1 cellular context compared by ENCODE assay signal in the genomic region with DNA sequence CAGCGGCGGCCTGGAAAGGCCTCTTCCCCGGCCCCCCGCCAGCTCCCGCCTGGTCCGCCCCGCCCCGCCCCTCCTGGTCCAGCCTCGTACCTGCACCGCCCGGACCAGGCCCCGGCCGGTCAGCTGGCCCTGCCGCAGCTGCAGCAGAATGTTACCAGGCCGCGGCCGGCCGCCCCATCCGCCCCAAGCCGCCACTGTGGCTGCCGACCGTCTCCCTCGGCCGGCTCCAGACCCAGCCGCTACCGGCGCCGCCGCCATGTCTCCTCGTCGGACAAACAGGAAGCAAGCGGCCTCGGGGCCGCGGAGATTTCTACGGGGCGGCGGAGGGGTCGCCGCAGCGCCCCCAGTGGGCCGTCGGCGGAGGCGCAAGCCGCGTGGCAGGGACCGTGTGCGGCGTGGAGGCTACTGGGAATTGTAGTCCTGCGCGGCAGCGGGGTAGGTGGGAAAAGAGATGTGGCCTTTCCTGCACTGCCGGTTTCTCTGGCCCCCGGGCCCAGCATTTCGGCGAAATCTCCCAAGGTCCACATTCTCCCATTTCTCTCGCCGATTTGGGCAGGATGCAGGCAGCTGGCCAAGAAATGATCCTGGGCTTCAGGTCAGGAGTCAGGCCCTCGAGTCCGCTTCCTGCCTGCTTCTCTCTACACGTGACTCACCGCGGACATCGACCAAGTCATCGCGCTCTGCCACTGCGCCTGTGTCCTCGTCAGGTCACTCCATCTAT.
A peak's percentile ranks its signal among the peaks of the same experiment; 100 is the strongest.
TF ChIP-seq lines count a peak whose summit lies in the region.

A gene with protein sequence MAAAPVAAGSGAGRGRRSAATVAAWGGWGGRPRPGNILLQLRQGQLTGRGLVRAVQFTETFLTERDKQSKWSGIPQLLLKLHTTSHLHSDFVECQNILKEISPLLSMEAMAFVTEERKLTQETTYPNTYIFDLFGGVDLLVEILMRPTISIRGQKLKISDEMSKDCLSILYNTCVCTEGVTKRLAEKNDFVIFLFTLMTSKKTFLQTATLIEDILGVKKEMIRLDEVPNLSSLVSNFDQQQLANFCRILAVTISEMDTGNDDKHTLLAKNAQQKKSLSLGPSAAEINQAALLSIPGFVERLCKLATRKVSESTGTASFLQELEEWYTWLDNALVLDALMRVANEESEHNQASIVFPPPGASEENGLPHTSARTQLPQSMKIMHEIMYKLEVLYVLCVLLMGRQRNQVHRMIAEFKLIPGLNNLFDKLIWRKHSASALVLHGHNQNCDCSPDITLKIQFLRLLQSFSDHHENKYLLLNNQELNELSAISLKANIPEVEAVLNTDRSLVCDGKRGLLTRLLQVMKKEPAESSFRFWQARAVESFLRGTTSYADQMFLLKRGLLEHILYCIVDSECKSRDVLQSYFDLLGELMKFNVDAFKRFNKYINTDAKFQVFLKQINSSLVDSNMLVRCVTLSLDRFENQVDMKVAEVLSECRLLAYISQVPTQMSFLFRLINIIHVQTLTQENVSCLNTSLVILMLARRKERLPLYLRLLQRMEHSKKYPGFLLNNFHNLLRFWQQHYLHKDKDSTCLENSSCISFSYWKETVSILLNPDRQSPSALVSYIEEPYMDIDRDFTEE (minus strand): TSS at position 284 of the 721 bp plus-strand sequence. CDS start 26 bp downstream, at position 258.

TF ChIP-seq in HepG2, 621 proteins besides CTCF, POLR2A, EP300 and RAD21 (continued from another document and continues in another):
- TF ChIP-seq, protein P1, sequence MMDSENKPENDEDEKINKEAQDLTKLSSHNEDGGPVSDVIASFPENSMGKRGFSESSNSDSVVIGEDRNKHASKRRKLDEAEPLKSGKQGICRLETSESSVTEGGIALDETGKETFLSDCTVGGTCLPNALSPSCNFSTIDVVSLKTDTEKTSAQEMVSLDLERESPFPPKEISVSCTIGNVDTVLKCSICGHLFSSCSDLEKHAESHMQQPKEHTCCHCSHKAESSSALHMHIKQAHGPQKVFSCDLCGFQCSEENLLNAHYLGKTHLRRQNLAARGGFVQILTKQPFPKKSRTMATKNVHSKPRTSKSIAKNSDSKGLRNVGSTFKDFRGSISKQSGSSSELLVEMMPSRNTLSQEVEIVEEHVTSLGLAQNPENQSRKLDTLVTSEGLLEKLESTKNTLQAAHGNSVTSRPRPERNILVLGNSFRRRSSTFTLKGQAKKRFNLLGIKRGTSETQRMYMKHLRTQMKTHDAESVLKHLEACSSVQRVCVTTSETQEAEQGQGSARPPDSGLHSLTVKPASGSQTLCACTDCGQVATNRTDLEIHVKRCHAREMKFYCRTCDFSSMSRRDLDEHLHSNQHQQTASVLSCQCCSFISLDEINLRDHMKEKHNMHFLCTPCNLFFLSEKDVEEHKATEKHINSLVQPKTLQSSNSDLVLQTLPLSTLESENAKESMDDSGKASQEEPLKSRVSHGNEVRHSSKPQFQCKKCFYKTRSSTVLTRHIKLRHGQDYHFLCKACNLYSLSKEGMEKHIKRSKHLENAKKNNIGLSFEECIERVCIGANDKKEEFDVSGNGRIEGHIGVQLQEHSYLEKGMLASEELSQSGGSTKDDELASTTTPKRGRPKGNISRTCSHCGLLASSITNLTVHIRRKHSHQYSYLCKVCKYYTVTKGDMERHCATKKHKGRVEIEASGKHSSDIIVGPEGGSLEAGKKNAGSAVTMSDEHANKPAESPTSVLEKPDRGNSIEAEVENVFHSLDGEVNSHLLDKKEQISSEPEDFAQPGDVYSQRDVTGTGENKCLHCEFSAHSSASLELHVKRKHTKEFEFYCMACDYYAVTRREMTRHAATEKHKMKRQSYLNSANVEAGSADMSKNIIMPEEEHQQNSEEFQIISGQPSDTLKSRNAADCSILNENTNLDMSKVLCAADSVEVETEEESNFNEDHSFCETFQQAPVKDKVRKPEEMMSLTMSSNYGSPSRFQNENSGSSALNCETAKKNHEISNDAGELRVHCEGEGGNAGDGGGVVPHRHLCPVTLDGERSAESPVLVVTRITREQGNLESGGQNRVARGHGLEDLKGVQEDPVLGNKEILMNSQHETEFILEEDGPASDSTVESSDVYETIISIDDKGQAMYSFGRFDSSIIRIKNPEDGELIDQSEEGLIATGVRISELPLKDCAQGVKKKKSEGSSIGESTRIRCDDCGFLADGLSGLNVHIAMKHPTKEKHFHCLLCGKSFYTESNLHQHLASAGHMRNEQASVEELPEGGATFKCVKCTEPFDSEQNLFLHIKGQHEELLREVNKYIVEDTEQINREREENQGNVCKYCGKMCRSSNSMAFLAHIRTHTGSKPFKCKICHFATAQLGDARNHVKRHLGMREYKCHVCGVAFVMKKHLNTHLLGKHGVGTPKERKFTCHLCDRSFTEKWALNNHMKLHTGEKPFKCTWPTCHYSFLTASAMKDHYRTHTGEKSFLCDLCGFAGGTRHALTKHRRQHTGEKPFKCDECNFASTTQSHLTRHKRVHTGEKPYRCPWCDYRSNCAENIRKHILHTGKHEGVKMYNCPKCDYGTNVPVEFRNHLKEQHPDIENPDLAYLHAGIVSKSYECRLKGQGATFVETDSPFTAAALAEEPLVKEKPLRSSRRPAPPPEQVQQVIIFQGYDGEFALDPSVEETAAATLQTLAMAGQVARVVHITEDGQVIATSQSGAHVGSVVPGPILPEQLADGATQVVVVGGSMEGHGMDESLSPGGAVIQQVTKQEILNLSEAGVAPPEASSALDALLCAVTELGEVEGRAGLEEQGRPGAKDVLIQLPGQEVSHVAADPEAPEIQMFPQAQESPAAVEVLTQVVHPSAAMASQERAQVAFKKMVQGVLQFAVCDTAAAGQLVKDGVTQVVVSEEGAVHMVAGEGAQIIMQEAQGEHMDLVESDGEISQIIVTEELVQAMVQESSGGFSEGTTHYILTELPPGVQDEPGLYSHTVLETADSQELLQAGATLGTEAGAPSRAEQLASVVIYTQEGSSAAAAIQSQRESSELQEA (CRISPR knock-in tag; IDR thresholded peaks at IDR 0.05; ENCODE audit: not compliant biosample characterization): no peak
- TF ChIP-seq ZSCAN5A (CRISPR knock-in tag; IDR thresholded peaks at IDR 0.05; ENCODE audit: borderline replicate concordance) (peak; percentile 98), HOXD1 (CRISPR knock-in tag; IDR thresholded peaks at IDR 0.05) (peak; percentile 95), ZNF629 (CRISPR knock-in tag; conservative IDR thresholded peaks at IDR 0.05) (peak; percentile 56; the same call in 1 of the 2 replicates), JUND (CRISPR knock-in tag; IDR thresholded peaks at IDR 0.05) (no peak), ZSCAN20 (CRISPR knock-in tag; IDR thresholded peaks at IDR 0.05; ENCODE audit: borderline replicate concordance) (peak; percentile 97), CCDC6 (CRISPR knock-in tag; IDR thresholded peaks at IDR 0.05) (peak; percentile 68; the same call in 1 of the 2 replicates), CHD4 (IDR thresholded peaks at IDR 0.05; ENCODE audit: borderline replicate concordance, low read length) (peak; percentile 38; the same call in 1 of the 2 replicates), PHB2 (IDR thresholded peaks at IDR 0.05; ENCODE audit: partially characterized antibody) (no peak), MXI1 (IDR thresholded peaks at IDR 0.05; ENCODE audit: borderline replicate concordance, low read depth, low read length) (peak; percentile 98; the same call in 2 of the 3 replicates), ZFP90 (CRISPR knock-in tag; IDR thresholded peaks at IDR 0.05; ENCODE audit: borderline replicate concordance) (peak; percentile 95), ZEB1 (IDR thresholded peaks at IDR 0.05; ENCODE audit: insufficient replicate concordance, low read depth) (peak; percentile 61), ZMYM2 (CRISPR knock-in tag; IDR thresholded peaks at IDR 0.05) (peak; percentile 73; the same call in 1 of the 2 replicates), SNRNP70 (IDR thresholded peaks at IDR 0.05; ENCODE audit: low read depth, low read length) (no peak), FIP1L1 (IDR thresholded peaks at IDR 0.05; ENCODE audit: borderline replicate concordance, insufficient read depth, low read depth, low read length) (peak; percentile 77; the same call in 1 of the 2 replicates), NFIB (CRISPR knock-in tag; IDR thresholded peaks at IDR 0.05; ENCODE audit: borderline replicate concordance) (no peak), ZNF709 (CRISPR knock-in tag; IDR thresholded peaks at IDR 0.05) (peak; percentile 96)
- TF ChIP-seq, protein P2, sequence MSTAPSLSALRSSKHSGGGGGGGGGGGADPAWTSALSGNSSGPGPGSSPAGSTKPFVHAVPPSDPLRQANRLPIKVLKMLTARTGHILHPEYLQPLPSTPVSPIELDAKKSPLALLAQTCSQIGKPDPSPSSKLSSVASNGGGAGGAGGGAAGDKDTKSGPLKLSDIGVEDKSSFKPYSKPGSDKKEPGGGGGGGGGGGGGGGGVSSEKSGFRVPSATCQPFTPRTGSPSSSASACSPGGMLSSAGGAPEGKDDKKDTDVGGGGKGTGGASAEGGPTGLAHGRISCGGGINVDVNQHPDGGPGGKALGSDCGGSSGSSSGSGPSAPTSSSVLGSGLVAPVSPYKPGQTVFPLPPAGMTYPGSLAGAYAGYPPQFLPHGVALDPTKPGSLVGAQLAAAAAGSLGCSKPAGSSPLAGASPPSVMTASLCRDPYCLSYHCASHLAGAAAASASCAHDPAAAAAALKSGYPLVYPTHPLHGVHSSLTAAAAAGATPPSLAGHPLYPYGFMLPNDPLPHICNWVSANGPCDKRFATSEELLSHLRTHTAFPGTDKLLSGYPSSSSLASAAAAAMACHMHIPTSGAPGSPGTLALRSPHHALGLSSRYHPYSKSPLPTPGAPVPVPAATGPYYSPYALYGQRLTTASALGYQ (CRISPR knock-in tag; IDR thresholded peaks at IDR 0.05): peak; percentile 90
- TF ChIP-seq, protein P3, sequence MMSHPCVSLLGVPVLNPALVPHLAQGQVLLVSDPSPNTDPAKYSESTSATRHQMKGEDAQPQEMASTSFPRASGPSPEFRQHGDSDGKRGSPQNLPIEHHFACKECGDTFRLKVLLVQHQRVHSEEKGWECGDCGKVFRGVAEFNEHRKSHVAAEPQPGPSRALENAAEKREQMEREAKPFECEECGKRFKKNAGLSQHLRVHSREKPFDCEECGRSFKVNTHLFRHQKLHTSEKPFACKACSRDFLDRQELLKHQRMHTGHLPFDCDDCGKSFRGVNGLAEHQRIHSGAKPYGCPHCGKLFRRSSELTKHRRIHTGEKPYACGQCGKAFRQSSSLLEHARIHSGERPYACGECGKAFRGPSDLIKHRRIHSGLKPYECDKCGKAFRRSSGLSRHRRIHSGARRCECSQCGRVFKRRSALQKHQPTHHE (CRISPR knock-in tag; IDR thresholded peaks at IDR 0.05; ENCODE audit: borderline replicate concordance): peak; percentile 99; the same call in 1 of the 2 replicates
- TF ChIP-seq, protein P4, sequence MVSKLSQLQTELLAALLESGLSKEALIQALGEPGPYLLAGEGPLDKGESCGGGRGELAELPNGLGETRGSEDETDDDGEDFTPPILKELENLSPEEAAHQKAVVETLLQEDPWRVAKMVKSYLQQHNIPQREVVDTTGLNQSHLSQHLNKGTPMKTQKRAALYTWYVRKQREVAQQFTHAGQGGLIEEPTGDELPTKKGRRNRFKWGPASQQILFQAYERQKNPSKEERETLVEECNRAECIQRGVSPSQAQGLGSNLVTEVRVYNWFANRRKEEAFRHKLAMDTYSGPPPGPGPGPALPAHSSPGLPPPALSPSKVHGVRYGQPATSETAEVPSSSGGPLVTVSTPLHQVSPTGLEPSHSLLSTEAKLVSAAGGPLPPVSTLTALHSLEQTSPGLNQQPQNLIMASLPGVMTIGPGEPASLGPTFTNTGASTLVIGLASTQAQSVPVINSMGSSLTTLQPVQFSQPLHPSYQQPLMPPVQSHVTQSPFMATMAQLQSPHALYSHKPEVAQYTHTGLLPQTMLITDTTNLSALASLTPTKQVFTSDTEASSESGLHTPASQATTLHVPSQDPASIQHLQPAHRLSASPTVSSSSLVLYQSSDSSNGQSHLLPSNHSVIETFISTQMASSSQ (IDR thresholded peaks at IDR 0.05; ENCODE audit: low read depth): no peak; the same call in 1 of the 2 replicates
- TF ChIP-seq, protein P4 (CRISPR knock-in tag; IDR thresholded peaks at IDR 0.05; ENCODE audit: borderline replicate concordance): peak; percentile 64; the same call in 1 of the 2 replicates
- TF ChIP-seq, protein P5, sequence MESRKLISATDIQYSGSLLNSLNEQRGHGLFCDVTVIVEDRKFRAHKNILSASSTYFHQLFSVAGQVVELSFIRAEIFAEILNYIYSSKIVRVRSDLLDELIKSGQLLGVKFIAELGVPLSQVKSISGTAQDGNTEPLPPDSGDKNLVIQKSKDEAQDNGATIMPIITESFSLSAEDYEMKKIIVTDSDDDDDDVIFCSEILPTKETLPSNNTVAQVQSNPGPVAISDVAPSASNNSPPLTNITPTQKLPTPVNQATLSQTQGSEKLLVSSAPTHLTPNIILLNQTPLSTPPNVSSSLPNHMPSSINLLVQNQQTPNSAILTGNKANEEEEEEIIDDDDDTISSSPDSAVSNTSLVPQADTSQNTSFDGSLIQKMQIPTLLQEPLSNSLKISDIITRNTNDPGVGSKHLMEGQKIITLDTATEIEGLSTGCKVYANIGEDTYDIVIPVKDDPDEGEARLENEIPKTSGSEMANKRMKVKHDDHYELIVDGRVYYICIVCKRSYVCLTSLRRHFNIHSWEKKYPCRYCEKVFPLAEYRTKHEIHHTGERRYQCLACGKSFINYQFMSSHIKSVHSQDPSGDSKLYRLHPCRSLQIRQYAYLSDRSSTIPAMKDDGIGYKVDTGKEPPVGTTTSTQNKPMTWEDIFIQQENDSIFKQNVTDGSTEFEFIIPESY (CRISPR knock-in tag; IDR thresholded peaks at IDR 0.05): peak; percentile 75
- TF ChIP-seq, protein P6, sequence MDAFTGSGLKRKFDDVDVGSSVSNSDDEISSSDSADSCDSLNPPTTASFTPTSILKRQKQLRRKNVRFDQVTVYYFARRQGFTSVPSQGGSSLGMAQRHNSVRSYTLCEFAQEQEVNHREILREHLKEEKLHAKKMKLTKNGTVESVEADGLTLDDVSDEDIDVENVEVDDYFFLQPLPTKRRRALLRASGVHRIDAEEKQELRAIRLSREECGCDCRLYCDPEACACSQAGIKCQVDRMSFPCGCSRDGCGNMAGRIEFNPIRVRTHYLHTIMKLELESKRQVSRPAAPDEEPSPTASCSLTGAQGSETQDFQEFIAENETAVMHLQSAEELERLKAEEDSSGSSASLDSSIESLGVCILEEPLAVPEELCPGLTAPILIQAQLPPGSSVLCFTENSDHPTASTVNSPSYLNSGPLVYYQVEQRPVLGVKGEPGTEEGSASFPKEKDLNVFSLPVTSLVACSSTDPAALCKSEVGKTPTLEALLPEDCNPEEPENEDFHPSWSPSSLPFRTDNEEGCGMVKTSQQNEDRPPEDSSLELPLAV (CRISPR knock-in tag; conservative IDR thresholded peaks at IDR 0.05; ENCODE audit: low read depth): no peak
